9 cellular contexts compared by ENCODE assay signal in the genomic region with DNA sequence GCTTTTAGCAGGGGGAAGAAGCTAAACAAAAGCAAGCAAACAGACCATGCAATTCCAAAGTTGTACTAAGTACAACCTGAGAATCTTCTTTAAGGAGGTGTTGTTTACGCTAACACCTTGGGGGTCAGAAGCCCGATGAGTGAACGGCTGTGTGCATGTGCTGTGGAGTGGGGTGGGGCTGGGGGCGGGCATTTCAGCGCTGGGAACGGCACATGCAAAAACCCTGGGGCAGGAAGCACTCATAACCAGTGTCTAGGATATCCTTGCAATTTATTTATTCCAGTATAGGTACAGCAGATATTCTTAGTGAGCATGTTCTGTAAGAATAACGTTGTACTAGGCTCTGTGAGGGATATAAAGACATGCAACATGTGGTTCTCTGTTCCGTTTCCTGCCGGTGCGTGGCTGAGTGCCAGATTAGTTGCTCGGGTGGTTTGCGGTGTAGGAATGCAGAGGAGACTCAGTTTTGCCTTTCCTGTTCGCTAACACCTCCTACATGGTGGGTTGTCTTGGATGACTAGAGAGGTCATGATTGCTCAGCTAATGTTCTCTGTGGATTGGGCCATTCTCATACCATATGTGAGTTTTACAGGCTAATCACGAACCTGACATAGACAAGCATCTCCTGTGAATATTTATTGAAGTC.
DNase-seq lines count a peak whose midpoint lies in the region; ATAC-seq and TF ChIP-seq lines count a peak whose summit lies in the region.
"Had no signal": no experiment of that assay in that cellular context is flagged by ENCODE, and none has a peak within 500 bp of the region (broad histone marks: within the 10 kb centered on the region; RNA-seq: fewer than 3 reads in every experiment).

No MANE protein-coding gene starts in this region.

- no peaks in the 10 kb centered on the region for H3K79me2 ChIP-seq in KMS-11 (ENCODE audit: insufficient read depth, low read depth)

- DNase-seq in activated CD4-positive, alpha-beta T cell treated with anti-CD3 and anti-CD28 coated beads, Interleukin-2, amount 50 U/mL, for 1 hour: peak; percentile 85
- DNase-seq in effector CD4-positive, alpha-beta T cell: peak; percentile 75
- DNase-seq in retinal pigment epithelial cell (ENCODE audit: low read depth) (peak; percentile 33), NCI-H187 (lab: John Stamatoyannopoulos, UW) (no peak), coronary artery (ENCODE audit: low spot score) (no peak)

- H3K27ac ChIP-seq in BLaER1 treated with 17β-estradiol and CSF1 and Interleukin-3, amounts not matched to agents 10 nM and 100 nM: peak overlapping the region in 2 of 11 experiments; percentile 29 to 30; a peak in 3 of 22 replicates
- H3K27ac ChIP-seq in KMS-11 (no peak overlapping the region), coronary artery (no peak overlapping the region)
- H3K27ac ChIP-seq: neutrophil had no signal

- no peaks in the 10 kb centered on the region for H3K27me3 ChIP-seq in BLaER1 treated with 17β-estradiol and CSF1 and Interleukin-3, amounts not matched to agents 10 nM and 100 nM
- no peaks in the 10 kb centered on the region for H3K27me3 ChIP-seq in KMS-11 (ENCODE audit: insufficient read depth, low read depth)
- H3K27me3 ChIP-seq: neutrophil had no signal

- peak; percentile 93 for ATAC-seq in GM21423 (IDR thresholded peaks at IDR 0.05; ENCODE audit: unreplicated experiment)

- TF ChIP-seq CTCF in KMS-11 (conservative IDR thresholded peaks at IDR 0.05; ENCODE audit: low read depth, low read length): no peak
- no peak for TF ChIP-seq CTCF in retinal pigment epithelial cell (conservative IDR thresholded peaks at IDR 0.05; ENCODE audit: low read depth, low read length)
- TF ChIP-seq CTCF in coronary artery (IDR thresholded peaks at IDR 0.05): no peak

- no peaks in the 10 kb centered on the region for H3K36me3 ChIP-seq in BLaER1 treated with 17β-estradiol and CSF1 and Interleukin-3, amounts not matched to agents 10 nM and 100 nM
- no peaks in the 10 kb centered on the region for H3K36me3 ChIP-seq in KMS-11 (ENCODE audit: insufficient read depth)
- H3K36me3 ChIP-seq: neutrophil had no signal

- peaks cover 16 to 22% (median 19%) of the 10 kb centered on the region in 10 experiments for H3K4me1 ChIP-seq in BLaER1 treated with 17β-estradiol and CSF1 and Interleukin-3, amounts not matched to agents 10 nM and 100 nM
- H3K4me1 ChIP-seq in KMS-11 (ENCODE audit: low read depth, poor library complexity, severe bottlenecking): peaks cover 4% of the 10 kb centered on the region

- H3K4me2 ChIP-seq in BLaER1 treated with 17β-estradiol and CSF1 and Interleukin-3, amounts not matched to agents 10 nM and 100 nM: peak overlapping the region; percentile 27 to 68 (median 50)
- H3K4me2 ChIP-seq in KMS-11: no peak overlapping the region; the same call in 1 of the 2 replicates

- H3K4me3 ChIP-seq in BLaER1 treated with 17β-estradiol and CSF1 and Interleukin-3, amounts not matched to agents 10 nM and 100 nM: no peak overlapping the region
- peak overlapping the region; percentile 41 for H3K4me3 ChIP-seq in KMS-11 (IDR thresholded peaks at IDR 0.05; ENCODE audit: insufficient read depth, low read depth, low read length)
- H3K4me3 ChIP-seq in retinal pigment epithelial cell (ENCODE audit: low read length): no peak overlapping the region
- H3K4me3 ChIP-seq in coronary artery: no peak overlapping the region

- peak overlapping the region; percentile 16; the same call in 1 of the 2 replicates for H2AFZ ChIP-seq in KMS-11 (ENCODE audit: low read depth)

- H4K20me1 ChIP-seq in BLaER1 treated with 17β-estradiol and CSF1 and Interleukin-3, amounts not matched to agents 10 nM and 100 nM: no peaks in the 10 kb centered on the region
- H4K20me1 ChIP-seq in KMS-11 (ENCODE audit: insufficient read depth): no peaks in the 10 kb centered on the region

- H3K9ac ChIP-seq in BLaER1 treated with 17β-estradiol and CSF1 and Interleukin-3, amounts not matched to agents 10 nM and 100 nM: no peak overlapping the region
- no peak overlapping the region for H3K9ac ChIP-seq in KMS-11

- peaks cover 0 to 5% (median 0%) of the 10 kb centered on the region in 11 experiments; a peak in 1 of 22 replicates for H3K9me3 ChIP-seq in BLaER1 treated with 17β-estradiol and CSF1 and Interleukin-3, amounts not matched to agents 10 nM and 100 nM (replicated peaks in 1 of 11)
- H3K9me3 ChIP-seq: neutrophil had no signal

Comparison
In these comparisons a context has a peak if more than half of its experiments do, and no peak if none do; other contexts are left out.
1. DNase-seq: peak in activated CD4-positive, alpha-beta T cell treated with anti-CD3 and anti-CD28 coated beads, Interleukin-2, amount 50 U/mL, for 1 hour (single experiment), effector CD4-positive, alpha-beta T cell (single experiment) and retinal pigment epithelial cell (single experiment); none in NCI-H187 (0 of 2) and coronary artery (single experiment).